ENCODE assay signal across 8 cellular contexts in genomic region chr10:99620713-99621453, GRCh38. TPM values are rescaled to one million over a fixed set of nuclear protein-coding genes. Genes with fewer than 3 reads are reported as not detected.
DNase-seq lines count a peak whose midpoint lies in the region.

No MANE protein-coding gene starts in this region.

- H3K79me1 ChIP-seq in neuronal stem cell (ENCODE audit: low read depth, low read length): no peaks in the 10 kb centered on the region

- H3K27me3 ChIP-seq in neuronal stem cell (ENCODE audit: control insufficient read depth in 3 of 3, insufficient read depth in 3 of 3, low read depth in 1 of 3, low read length in 3 of 3): no peaks in the 10 kb centered on the region
- H3K27me3 ChIP-seq in subcutaneous abdominal adipose tissue (ENCODE audit: control insufficient read depth in 5 of 5, insufficient read depth in 4 of 5, low read length in 5 of 5): no peaks in the 10 kb centered on the region

- no peak overlapping the region for H2BK12ac ChIP-seq in neuronal stem cell (ENCODE audit: low read length)

- peak overlapping the region; percentile 77 for H3K14ac ChIP-seq in neuronal stem cell (ENCODE audit: low read length)

- H2BK120ac ChIP-seq in neuronal stem cell (ENCODE audit: low read depth, low read length): no peak overlapping the region

- peak overlapping the region; percentile 92 for H3K27ac ChIP-seq in neuronal stem cell (replicated peaks; ENCODE audit: low read length)
- H3K27ac ChIP-seq in subcutaneous abdominal adipose tissue (ENCODE audit: low read depth, low read length): peak overlapping the region; percentile 99

- H4K8ac ChIP-seq in neuronal stem cell (ENCODE audit: low read depth, low read length): no peak overlapping the region

- H4K91ac ChIP-seq in neuronal stem cell (ENCODE audit: low read depth, low read length, poor library complexity): no peak overlapping the region

- H2AK5ac ChIP-seq in neuronal stem cell (ENCODE audit: low read depth, low read length): peak overlapping the region; percentile 22

- H3K4me1 ChIP-seq in neuronal stem cell (ENCODE audit: control insufficient read depth in 2 of 2, insufficient read depth in 1 of 2, low read depth in 1 of 2, low read length in 2 of 2) (peaks cover 5 to 13% of the 10 kb centered on the region in 2 donors), subcutaneous abdominal adipose tissue (ENCODE audit: control insufficient read depth in 5 of 5, insufficient read depth in 5 of 5, low read length in 5 of 5) (peaks cover 3 to 45% (median 36%) of the 10 kb centered on the region in 5 donors)

- H2BK15ac ChIP-seq in neuronal stem cell (ENCODE audit: low read length): peak overlapping the region; percentile 39

- H3K4me2 ChIP-seq in neuronal stem cell (ENCODE audit: insufficient read depth, low read length, poor library complexity, severe bottlenecking): peak overlapping the region; percentile 91

- peak overlapping the region; percentile 25 for H3K4ac ChIP-seq in neuronal stem cell (ENCODE audit: low read length)

- H3K23ac ChIP-seq in neuronal stem cell (ENCODE audit: low read depth, low read length, poor library complexity): peak overlapping the region; percentile 96

- H2BK5ac ChIP-seq in neuronal stem cell (ENCODE audit: low read length): peak overlapping the region; percentile 95

- H3K18ac ChIP-seq in neuronal stem cell (ENCODE audit: low read length): peak overlapping the region; percentile 95

- H3K9me3 ChIP-seq in neuronal stem cell (replicated peaks in 1 of 2; ENCODE audit: control insufficient read depth in 2 of 2, insufficient read depth in 1 of 2, low read depth in 1 of 2, low read length in 2 of 2) (no peaks in the 10 kb centered on the region), subcutaneous abdominal adipose tissue (ENCODE audit: control insufficient read depth in 5 of 5, low read length in 5 of 5) (no peaks in the 10 kb centered on the region)

- WGBS in neuronal stem cell (ENCODE audit: extremely low coverage in 2 of 2, insufficient read length in 2 of 2, insufficient replicate concordance in 1 of 2), 2 donors: no CpG with 5 or more reads among the region's 78 CpGs

- H3K9ac ChIP-seq in neuronal stem cell (ENCODE audit: low read depth, low read length, poor library complexity) (peak overlapping the region; percentile 96), subcutaneous abdominal adipose tissue (ENCODE audit: low read length in 5 of 5) (peak overlapping the region; percentile 20 to 95 (median 89))

- H2AFZ ChIP-seq in neuronal stem cell (ENCODE audit: low read length): peak overlapping the region; percentile 94

- DNase-seq in Daoy (ENCODE audit: low read depth) (peak; percentile 94), GOT3 (lab: John Stamatoyannopoulos, UW) (peak; percentile 93), LoVo (ENCODE audit: low spot score) (peak; percentile 91), SIG-M5 treated with dmso at 0.1 percent for 504 hours (lab: John Stamatoyannopoulos, UW; ENCODE audit: unreplicated experiment) (peak; percentile 76), foreskin melanocyte (peak; percentile 93), neuronal stem cell (ENCODE audit: low spot score) (peak; percentile 99)
- peak; percentile 77 to 88 (median 86) for DNase-seq in activated naive CD4-positive, alpha-beta T cell (lab: John Stamatoyannopoulos, UW)

- no peaks in the 10 kb centered on the region for H3K36me3 ChIP-seq in neuronal stem cell (replicated peaks in 1 of 2; ENCODE audit: control insufficient read depth in 2 of 2, insufficient read depth in 2 of 2, low read length in 2 of 2)
- H3K36me3 ChIP-seq in subcutaneous abdominal adipose tissue (ENCODE audit: control insufficient read depth in 5 of 5, insufficient read depth in 5 of 5, low read length in 5 of 5): peaks cover 0 to 3% (median 0%) of the 10 kb centered on the region in 5 donors

- H3K4me3 ChIP-seq in neuronal stem cell (ENCODE audit: low read length in 2 of 2) (peak overlapping the region; percentile 72 to 93), subcutaneous abdominal adipose tissue (ENCODE audit: low read depth in 1 of 5, low read length in 5 of 5) (peak overlapping the region in 4 of 5 donors; percentile 61 to 93 (median 90))

RNA-seq across cellular contexts. Expression of gene SLC25A28, which starts 0.6 kb away (rescaled TPM):
- total RNA-seq in Daoy (2014; rRNA removed; shearing (Covaris generic)): 9.2 and 9.7 TPM in 2 replicates
- 23.8 TPM for polyA plus RNA-seq in neuronal stem cell (2013, experiment 1 of 2)
- 24.1 TPM for polyA plus RNA-seq in neuronal stem cell (2013, experiment 2 of 2)

RNA-seq across cellular contexts. Expression of gene ENTPD7, which starts 38.4 kb away (rescaled TPM):
- total RNA-seq in Daoy (2014; rRNA removed; shearing (Covaris generic)): 7.3 and 7.5 TPM in 2 replicates
- polyA plus RNA-seq in neuronal stem cell (2013, experiment 1 of 2): 5.7 TPM
- 5.5 TPM for polyA plus RNA-seq in neuronal stem cell (2013, experiment 2 of 2)

Comparison
In these comparisons a context has a peak if more than half of its experiments do, and no peak if none do; other contexts are left out.
1. Peak in every context shown above with its lines: DNase-seq, H3K4me3 ChIP-seq and H3K27ac ChIP-seq.